16 cellular contexts compared by ENCODE assay signal in the genomic region with DNA sequence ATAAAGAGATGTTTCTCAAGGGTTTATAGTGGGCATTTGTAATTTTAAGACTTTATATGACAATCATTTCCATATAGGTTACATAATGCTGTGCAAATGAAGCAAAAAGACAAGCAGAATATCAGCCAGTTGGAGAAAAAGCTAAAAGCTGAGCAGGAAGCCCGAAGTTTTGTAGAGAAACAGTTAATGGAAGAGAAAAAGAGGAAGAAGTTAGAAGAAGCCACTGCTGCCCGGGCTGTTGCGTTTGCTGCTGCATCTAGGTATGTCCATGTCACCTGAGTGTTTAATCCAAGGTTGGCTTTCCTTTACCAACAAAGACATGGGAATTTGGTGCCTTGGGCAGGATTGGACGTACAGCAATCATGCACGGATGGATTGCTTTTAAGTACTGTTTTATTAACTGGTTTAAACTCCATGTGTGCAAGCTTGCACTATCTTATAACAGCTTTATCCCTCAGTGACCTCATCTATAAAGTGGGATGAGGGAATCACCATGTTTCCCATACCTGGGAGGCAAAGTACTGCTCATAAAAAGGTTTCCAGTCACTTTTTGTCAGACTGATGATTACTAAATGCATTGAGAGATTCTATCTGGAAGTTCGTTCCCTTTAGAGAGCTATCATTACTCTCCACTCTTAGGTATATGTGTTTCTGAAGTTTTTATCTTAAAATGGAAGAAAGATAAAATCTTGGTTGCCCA. TPM values are rescaled to one million over a fixed set of nuclear protein-coding genes. Genes with fewer than 3 reads are reported as not detected.
DNase-seq lines count a peak whose midpoint lies in the region; ATAC-seq and TF ChIP-seq lines count a peak whose summit lies in the region.
"Had no signal": no experiment of that assay in that cellular context is flagged by ENCODE, and none has a peak within 500 bp of the region (broad histone marks: within the 10 kb centered on the region; RNA-seq: fewer than 3 reads in every experiment).

No MANE protein-coding gene starts in this region.

- no peak overlapping the region for H3K4me3 Mint-ChIP-seq in activated T-helper 17 cell treated with anti-CD3 and anti-CD28 coated beads, Interleukin-2, amount 50 U/mL, for 72 hours
- no peak overlapping the region for H3K4me3 Mint-ChIP-seq in natural killer cell

- H3F3A ChIP-seq in OCI-LY1 (ENCODE audit: insufficient read depth, low read length): no peaks in the 10 kb centered on the region

- H3K9me3 ChIP-seq in left ventricle myocardium inferior (replicated peaks): no peaks in the 10 kb centered on the region
- no peaks in the 10 kb centered on the region for H3K9me3 ChIP-seq in OCI-LY1 (ENCODE audit: low read length)

- H3K9me2 ChIP-seq in OCI-LY1 (ENCODE audit: low read depth, low read length): no peaks in the 10 kb centered on the region

- H2AFZ ChIP-seq in OCI-LY1 (ENCODE audit: low read length): no peak overlapping the region

- peak overlapping the region; percentile 55 for H3K27ac Mint-ChIP-seq in activated T-helper 17 cell treated with anti-CD3 and anti-CD28 coated beads, Interleukin-2, amount 50 U/mL, for 72 hours
- peak overlapping the region in 1 of 2 donors; percentile 4 for H3K27ac Mint-ChIP-seq in natural killer cell

- peaks cover 5% of the 10 kb centered on the region for H3K4me1 Mint-ChIP-seq in activated T-helper 17 cell treated with anti-CD3 and anti-CD28 coated beads, Interleukin-2, amount 50 U/mL, for 72 hours
- peaks cover 0 to 15% of the 10 kb centered on the region in 2 donors for H3K4me1 Mint-ChIP-seq in natural killer cell

- no peak overlapping the region for H3K4me2 ChIP-seq in OCI-LY1 (ENCODE audit: low read length)
- H3K4me2 ChIP-seq: smooth muscle cell had no signal

- H3K4me1 ChIP-seq in left ventricle myocardium inferior (peaks cover 36% of the 10 kb centered on the region), OCI-LY1 (ENCODE audit: insufficient read depth, low read length, severe bottlenecking) (peaks cover 14% of the 10 kb centered on the region)

- DNase-seq in left ventricle myocardium inferior: no peak
- no peak for DNase-seq in Right ventricle myocardium inferior (ENCODE audit: missing footprints)
- DNase-seq in medulla oblongata (ENCODE audit: extremely low spot score): no peak
- no peak for DNase-seq in natural killer cell
- DNase-seq: activated CD4-positive, alpha-beta T cell treated with anti-CD3 and anti-CD28 coated beads, Interleukin-2, amount 50 U/mL, for 48 hours; activated naive CD4-positive, alpha-beta T cell treated with anti-CD3 and anti-CD28 coated beads, Interleukin-2, amount 50 U/mL, for 16 hours; effector memory CD4-positive, alpha-beta T cell; left colon; midbrain; NCI-H1694; NCI-H226 had no signal

- H3K27ac ChIP-seq in left ventricle myocardium inferior (replicated peaks) (peak overlapping the region; percentile 83), OCI-LY1 (ENCODE audit: low read depth, low read length, poor library complexity, severe bottlenecking) (peak overlapping the region; percentile 51)
- H3K27ac ChIP-seq: RWPE1 had no signal

- no peaks in the 10 kb centered on the region for H3K79me2 ChIP-seq in OCI-LY1 (ENCODE audit: insufficient read depth, low read length)

- no peaks in the 10 kb centered on the region for H3K27me3 Mint-ChIP-seq in activated T-helper 17 cell treated with anti-CD3 and anti-CD28 coated beads, Interleukin-2, amount 50 U/mL, for 72 hours
- no peaks in the 10 kb centered on the region for H3K27me3 Mint-ChIP-seq in natural killer cell (ENCODE audit: low read depth in 2 of 2)

- H3K27me3 ChIP-seq in left ventricle myocardium inferior (ENCODE audit: low read depth) (no peaks in the 10 kb centered on the region), OCI-LY1 (ENCODE audit: insufficient read depth, low read length) (no peaks in the 10 kb centered on the region)

- TF ChIP-seq CTCF in left ventricle myocardium inferior (IDR thresholded peaks at IDR 0.05; ENCODE audit: borderline replicate concordance) (no peak), OCI-LY1 (IDR thresholded peaks at IDR 0.05; ENCODE audit: low read length) (no peak), natural killer cell (IDR thresholded peaks at IDR 0.05) (no peak)

- no peaks in the 10 kb centered on the region for H3K9me3 Mint-ChIP-seq in activated T-helper 17 cell treated with anti-CD3 and anti-CD28 coated beads, Interleukin-2, amount 50 U/mL, for 72 hours
- H3K9me3 Mint-ChIP-seq in natural killer cell: no peaks in the 10 kb centered on the region

- H3K4me3 ChIP-seq in left ventricle myocardium inferior (no peak overlapping the region), OCI-LY1 (ENCODE audit: low read depth, low read length, poor library complexity, severe bottlenecking) (no peak overlapping the region)
- H3K4me3 ChIP-seq: smooth muscle cell had no signal

- intact Hi-C loops in left ventricle myocardium inferior (cut with micrococcal nuclease) (no loop called here), Right ventricle myocardium inferior (cut with DNase I) (loop anchor here (10.0 kb wide), 1 partner anchor 61 kb away; a partner anchor contains a TSS), natural killer cell (cut with micrococcal nuclease) (no loop called here)

- no peak for ATAC-seq in Right ventricle myocardium inferior
- no peak for ATAC-seq in activated T-helper 17 cell treated with anti-CD3 and anti-CD28 coated beads, Interleukin-2, amount 50 U/mL, for 72 hours (replicated peaks)
- ATAC-seq in GM18873 (IDR thresholded peaks at IDR 0.05; ENCODE audit: low FRiP score, unreplicated experiment): no peak
- no peak for ATAC-seq in natural killer cell

- peaks cover 46% of the 10 kb centered on the region for H3K36me3 ChIP-seq in left ventricle myocardium inferior
- H3K36me3 ChIP-seq in OCI-LY1 (ENCODE audit: insufficient read depth, low read length): peaks cover 45% of the 10 kb centered on the region; the same call in 1 of the 2 replicates

- H3K9ac ChIP-seq in OCI-LY1 (ENCODE audit: low read length): no peak overlapping the region

- no peaks in the 10 kb centered on the region for H4K20me1 ChIP-seq in OCI-LY1 (ENCODE audit: insufficient read depth, low read length)

- peaks cover 64% of the 10 kb centered on the region for H3K36me3 Mint-ChIP-seq in activated T-helper 17 cell treated with anti-CD3 and anti-CD28 coated beads, Interleukin-2, amount 50 U/mL, for 72 hours (ENCODE audit: low read depth)
- H3K36me3 Mint-ChIP-seq in natural killer cell: peaks cover 15% of the 10 kb centered on the region

RNA-seq across cellular contexts. Expression of a gene that starts 55.0 kb away (rescaled TPM):
- 12.9 TPM for total RNA-seq in left ventricle myocardium inferior
- total RNA-seq in Right ventricle myocardium inferior: 13.7 TPM
- 10 to 100 TPM; 12.4 to 18.8 TPM for total RNA-seq in activated T-helper 17 cell treated with anti-CD3 and anti-CD28 coated beads, Interleukin-2, amount 50 U/mL, for 72 hours
- total RNA-seq in natural killer cell: 10 to 100 TPM; 15.9 to 19.6 (median 16.9) TPM

RNA-seq across cellular contexts. Expression of a gene that starts 57.7 kb away (rescaled TPM):
- total RNA-seq in left ventricle myocardium inferior: 14.4 TPM
- total RNA-seq in Right ventricle myocardium inferior: 12.3 TPM
- total RNA-seq in activated T-helper 17 cell treated with anti-CD3 and anti-CD28 coated beads, Interleukin-2, amount 50 U/mL, for 72 hours: 10 to 100 TPM in 1 of 2 donors, 1 to 10 TPM in 1; 6.7 to 10.3 TPM
- 10 to 100 TPM; 25.2 to 34.0 (median 27.4) TPM for total RNA-seq in natural killer cell
